In the genomic region with DNA sequence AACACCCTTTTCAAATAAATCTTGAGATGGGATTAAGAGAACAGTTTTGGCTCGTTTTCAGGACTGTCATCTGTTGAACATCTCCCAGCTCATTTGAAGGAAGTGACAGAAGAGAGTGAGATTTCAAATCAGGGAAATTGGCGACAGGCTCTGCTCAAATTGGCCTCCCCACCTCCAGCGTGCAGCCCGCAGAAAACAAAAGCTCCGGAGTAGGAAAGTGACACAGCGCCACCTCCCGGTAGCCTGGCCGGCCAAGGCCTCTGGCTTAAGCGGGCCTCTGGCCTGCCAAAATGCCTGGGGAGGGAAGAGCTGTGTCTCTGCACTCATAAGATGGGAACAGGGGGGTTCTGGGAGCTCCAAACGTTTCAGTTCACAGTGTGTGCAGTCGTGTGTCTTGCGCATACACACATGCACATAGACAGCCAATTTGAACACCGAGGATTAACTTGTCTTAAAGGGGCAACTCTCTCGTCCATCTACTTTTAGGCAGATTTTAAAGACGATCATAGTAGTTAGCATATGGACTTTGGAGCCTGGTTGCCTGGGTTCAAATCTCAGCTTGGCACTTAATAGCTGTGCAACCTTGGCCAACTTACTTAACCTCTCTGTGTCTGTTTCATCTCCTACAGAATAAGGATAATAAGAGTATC, we compare ENCODE assay signal across 9 cellular contexts.
DNase-seq lines count a peak whose midpoint lies in the region; ATAC-seq and TF ChIP-seq lines count a peak whose summit lies in the region.
"Had no signal": no experiment of that assay in that cellular context is flagged by ENCODE, and none has a peak within 500 bp of the region (broad histone marks: within the 10 kb centered on the region; RNA-seq: fewer than 3 reads in every experiment).

No MANE protein-coding gene starts in this region.

- no peak overlapping the region for H3K4me3 Mint-ChIP-seq in CD8-positive, alpha-beta T cell
- H3K4me3 Mint-ChIP-seq: T-helper 1 cell treated with Interleukin-12 subunit alpha and Interleukin-12 subunit beta and Interleukin-4 antibody, amounts not matched to agents 30 μg/mL and 1 μg/mL, for 36 hours had no signal

- no peak overlapping the region for H3K27ac ChIP-seq in CD8-positive, alpha-beta T cell (ENCODE audit: low read depth, low read length)
- H3K27ac ChIP-seq in ascending aorta: no peak overlapping the region
- no peak overlapping the region for H3K27ac ChIP-seq in spleen

- no peaks in the 10 kb centered on the region for H3K9me3 ChIP-seq in CD8-positive, alpha-beta T cell (ENCODE audit: low read length)
- H3K9me3 ChIP-seq in ascending aorta: no peaks in the 10 kb centered on the region
- no peaks in the 10 kb centered on the region for H3K9me3 ChIP-seq in spleen

- CTCF ChIA-PET in CD8-positive, alpha-beta T cell (lab: Charles Lee): interaction anchor here (0.8 to 3.3 kb wide), 7 partner anchors 10 to 851 kb away, joined by 3 to 18 read pairs (median 4); no protein-coding TSS in a partner anchor

- no peak overlapping the region for H3K4me3 ChIP-seq in CD8-positive, alpha-beta T cell (ENCODE audit: low read depth, low read length)
- H3K4me3 ChIP-seq in ascending aorta: no peak overlapping the region
- no peak overlapping the region for H3K4me3 ChIP-seq in spleen

- H3K4me1 Mint-ChIP-seq in CD8-positive, alpha-beta T cell (ENCODE audit: low read depth): no peaks in the 10 kb centered on the region

- no peak for ATAC-seq in CD8-positive, alpha-beta T cell
- ATAC-seq in GM19328 (IDR thresholded peaks at IDR 0.05; ENCODE audit: unreplicated experiment) (peak; percentile 81), HG03354 (IDR thresholded peaks at IDR 0.05; ENCODE audit: poor library complexity, severe bottlenecking, unreplicated experiment) (peak; percentile 84), SK-N-SH treated with all-trans-retinoic acid at 6 μM for 48 hours (peak; percentile 89)

- no peaks in the 10 kb centered on the region for H3K27me3 ChIP-seq in CD8-positive, alpha-beta T cell (ENCODE audit: insufficient read depth, low read length)
- H3K27me3 ChIP-seq in ascending aorta: no peaks in the 10 kb centered on the region
- H3K27me3 ChIP-seq in spleen (replicated peaks in 1 of 7): no peaks in the 10 kb centered on the region

- no peaks in the 10 kb centered on the region for H3K9me3 Mint-ChIP-seq in CD8-positive, alpha-beta T cell
- H3K9me3 Mint-ChIP-seq: T-helper 1 cell treated with Interleukin-12 subunit alpha and Interleukin-12 subunit beta and Interleukin-4 antibody, amounts not matched to agents 30 μg/mL and 1 μg/mL, for 36 hours had no signal

- H3K36me3 Mint-ChIP-seq in CD8-positive, alpha-beta T cell: no peaks in the 10 kb centered on the region

- TF ChIP-seq CTCF in CD8-positive, alpha-beta T cell (IDR thresholded peaks at IDR 0.05): peak; percentile 54
- peak; percentile 25 to 45 (median 26) for TF ChIP-seq CTCF in ascending aorta (IDR thresholded peaks at IDR 0.05)
- peak in 10 of 11 experiments; percentile 16 to 75 (median 62) for TF ChIP-seq CTCF in spleen (IDR thresholded peaks at IDR 0.05 in 8 of 11, conservative IDR thresholded peaks at IDR 0.05 in 3 of 11)

- H3K36me3 ChIP-seq in CD8-positive, alpha-beta T cell (ENCODE audit: insufficient read depth, low read length): no peaks in the 10 kb centered on the region
- H3K36me3 ChIP-seq in ascending aorta (no peaks in the 10 kb centered on the region), spleen (no peaks in the 10 kb centered on the region)

- H3K4me1 ChIP-seq in CD8-positive, alpha-beta T cell (ENCODE audit: insufficient read depth, low read length): no peaks in the 10 kb centered on the region
- H3K4me1 ChIP-seq in ascending aorta (no peaks in the 10 kb centered on the region), spleen (no peaks in the 10 kb centered on the region)

- intact Hi-C loops in CD8-positive, alpha-beta T cell (cut with DNase I, micrococcal nuclease): loop anchor here (2.0 to 10.0 kb wide), 6 partner anchors 471 to 851 kb away; no protein-coding TSS in a partner anchor
- intact Hi-C loops in ascending aorta (cut with DNase I): no loop called here
- intact Hi-C loops in spleen (cut with DNase I; ENCODE audit: low total_unique reads): no loop called here

- 30 to 35% (median 33%) methylated on average over 15 of the region's 15 CpGs for WGBS in spleen, 5 donors

- no peak overlapping the region for H3K27ac Mint-ChIP-seq in CD8-positive, alpha-beta T cell
- H3K27ac Mint-ChIP-seq: T-helper 1 cell treated with Interleukin-12 subunit alpha and Interleukin-12 subunit beta and Interleukin-4 antibody, amounts not matched to agents 30 μg/mL and 1 μg/mL, for 36 hours had no signal

- TF ChIP-seq POLR2A in spleen (IDR thresholded peaks at IDR 0.05): no peak

- DNase-seq in CD8-positive, alpha-beta T cell: peak; percentile 3 to 56 (median 32)
- no peak for DNase-seq in ascending aorta (ENCODE audit: low spot score in 2 of 2)
- peak; percentile 56 for DNase-seq in hepatic stellate cell (ENCODE audit: low spot score)
- peak; percentile 80 for DNase-seq in spleen
- no peak for DNase-seq in NCI-H510A treated with DMSO at 0.1 percent for 48 hours (lab: John Stamatoyannopoulos, UW)

- POLR2A ChIA-PET in CD8-positive, alpha-beta T cell (lab: Charles Lee): no interaction called here

- H3K27me3 Mint-ChIP-seq in CD8-positive, alpha-beta T cell (ENCODE audit: low read depth): no peaks in the 10 kb centered on the region

TF ChIP-seq in SK-N-SH treated with all-trans-retinoic acid at 6 μM for 48 hours, 23 proteins besides CTCF, POLR2A, EP300 and RAD21:
- TF ChIP-seq ZNF8 (CRISPR knock-in tag; IDR thresholded peaks at IDR 0.05) (no peak), POU6F1 (CRISPR knock-in tag; IDR thresholded peaks at IDR 0.05; ENCODE audit: borderline replicate concordance, low read depth) (no peak), BACH2 (CRISPR knock-in tag; IDR thresholded peaks at IDR 0.05; ENCODE audit: borderline replicate concordance) (no peak), RARB (CRISPR knock-in tag; IDR thresholded peaks at IDR 0.05) (no peak), CREB5 (CRISPR knock-in tag; IDR thresholded peaks at IDR 0.05; ENCODE audit: low read depth) (no peak), CSDC2 (CRISPR knock-in tag; IDR thresholded peaks at IDR 0.05) (no peak), GLIS3 (CRISPR knock-in tag; IDR thresholded peaks at IDR 0.05) (no peak), ARNTL (CRISPR knock-in tag; IDR thresholded peaks at IDR 0.05; ENCODE audit: borderline replicate concordance, low read depth) (no peak), PATZ1 (CRISPR knock-in tag; IDR thresholded peaks at IDR 0.05; ENCODE audit: borderline replicate concordance) (no peak), ESRRG (CRISPR knock-in tag; IDR thresholded peaks at IDR 0.05) (no peak), OSR1 (CRISPR knock-in tag; IDR thresholded peaks at IDR 0.05) (no peak), PPARA (CRISPR knock-in tag; IDR thresholded peaks at IDR 0.05; ENCODE audit: borderline replicate concordance) (no peak), TOX (CRISPR knock-in tag; IDR thresholded peaks at IDR 0.05; ENCODE audit: borderline replicate concordance) (no peak), ZNF565 (CRISPR knock-in tag; conservative IDR thresholded peaks at IDR 0.05; ENCODE audit: low read depth) (no peak), ZC3H10 (CRISPR knock-in tag; IDR thresholded peaks at IDR 0.05) (no peak)
TF ChIP-seq in SK-N-SH treated with all-trans-retinoic acid at 6 μM for 48 hours: peak in this region for 0.

Comparison
In these comparisons a context has a peak if more than half of its experiments do, and no peak if none do; other contexts are left out.
1. DNase-seq: peak in CD8-positive, alpha-beta T cell (7 of 7), hepatic stellate cell (single experiment) and spleen (single experiment); none in ascending aorta (0 of 2) and NCI-H510A treated with DMSO at 0.1 percent for 48 hours (single experiment).
2. intact Hi-C loops: an anchor here in CD8-positive, alpha-beta T cell (2.0 to 10.0 kb wide); none called in ascending aorta and spleen.
3. Peak in every context shown above with its lines, with median percentiles within 50 percentile points of each other: CTCF ChIP-seq.